Comparison of ENCODE assay signal across 12 cellular contexts in the genomic region with DNA sequence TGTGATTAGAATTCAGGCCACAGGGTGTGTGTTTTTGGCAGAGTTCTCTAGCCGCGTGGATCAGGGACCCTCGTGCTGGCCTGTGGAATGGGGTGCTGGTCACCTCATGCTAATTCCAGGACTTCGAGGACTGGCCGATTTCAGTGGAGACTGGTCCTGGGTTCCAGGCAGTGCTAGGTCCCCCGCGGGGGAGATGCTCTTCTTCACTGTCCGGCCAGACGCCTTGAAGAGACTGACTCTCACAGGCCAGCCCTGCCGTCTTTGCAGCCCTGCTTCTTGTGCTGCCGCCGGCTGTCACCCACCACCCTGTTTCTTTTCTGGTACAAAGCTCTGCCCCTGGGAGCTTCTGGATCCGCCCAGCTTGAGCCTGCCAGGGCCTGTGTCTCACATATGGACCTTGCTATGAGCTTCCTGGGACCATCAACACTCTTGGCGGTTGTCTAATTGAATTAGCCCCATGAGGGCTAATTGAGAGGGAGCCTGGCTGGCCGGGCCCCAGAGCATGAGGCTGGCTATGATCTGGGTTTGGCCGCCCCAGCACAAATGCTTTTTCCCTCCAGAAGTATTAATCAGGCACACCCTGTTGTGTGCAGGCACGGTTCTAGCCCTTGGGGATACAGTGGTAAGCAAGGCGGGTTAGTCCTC. TPM values are rescaled to one million over a fixed set of nuclear protein-coding genes. Genes with fewer than 3 reads are reported as not detected.
DNase-seq lines count a peak whose midpoint lies in the region; ATAC-seq lines count a peak whose summit lies in the region.
"Had no signal": no experiment of that assay in that cellular context is flagged by ENCODE, and none has a peak within 500 bp of the region (broad histone marks: within the 10 kb centered on the region; RNA-seq: fewer than 3 reads in every experiment).

No MANE protein-coding gene starts in this region.

- peaks cover 82% of the 10 kb centered on the region for H3K36me3 Mint-ChIP-seq in activated T-cell treated with anti-CD3 and anti-CD28 coated beads, Interleukin-2, amount 50 U/mL, for 24 hours (ENCODE audit: low read depth)
- peaks cover 0 to 6% of the 10 kb centered on the region in 2 donors for H3K36me3 Mint-ChIP-seq in activated T-cell treated with anti-CD3 and anti-CD28 coated beads, Interleukin-2, amount 50 U/mL, for 72 hours (ENCODE audit: insufficient read depth in 2 of 2)
- H3K36me3 Mint-ChIP-seq in activated naive CD8-positive, alpha-beta T cell treated with anti-CD3 and anti-CD28 coated beads, Interleukin-2, amount 50 U/mL, for 24 hours (ENCODE audit: low read depth), result peaks cover 50% of the 10 kb centered on the region

- H3K9ac ChIP-seq in stomach smooth muscle (ENCODE audit: low read length in 2 of 2), result peak overlapping the region in 1 of 2 donors; percentile 5

- intact Hi-C loops in left colon (cut with DNase I, micrococcal nuclease), result no loop called here

- DNase-seq in activated T-cell treated with anti-CD3 and anti-CD28 coated beads, Interleukin-2, amount 50 U/mL, for 24 hours, result no peak
- no peak for DNase-seq in activated T-cell treated with anti-CD3 and anti-CD28 coated beads, Interleukin-2, amount 50 U/mL, for 72 hours
- no peak for DNase-seq in activated naive CD8-positive, alpha-beta T cell treated with anti-CD3 and anti-CD28 coated beads, Interleukin-2, amount 50 U/mL, for 24 hours
- peak in 1 of 2 donors; percentile 44 for DNase-seq in left colon
- no peak for DNase-seq in NCI-H1105 (lab: John Stamatoyannopoulos, UW)
- no peak for DNase-seq in NCI-H128 (lab: John Stamatoyannopoulos, UW; ENCODE audit: unreplicated experiment)
- no peak for DNase-seq in RPMI8226
- DNase-seq: DMS 273 treated with DMSO at 0.1 percent for 48 hours had no signal

- H3K36me3 ChIP-seq in stomach smooth muscle (ENCODE audit: control insufficient read depth in 2 of 2, insufficient read depth in 2 of 2, low read length in 2 of 2), result peaks cover 13 to 14% of the 10 kb centered on the region in 2 donors
- H3K36me3 ChIP-seq: vagina had no signal

- no peaks in the 10 kb centered on the region for H3K9me3 ChIP-seq in stomach smooth muscle (ENCODE audit: control insufficient read depth in 2 of 2, low read length in 2 of 2)
- H3K9me3 ChIP-seq: A549, vagina had no signal

- no peaks in the 10 kb centered on the region for H3K27me3 Mint-ChIP-seq in activated T-cell treated with anti-CD3 and anti-CD28 coated beads, Interleukin-2, amount 50 U/mL, for 24 hours
- no peaks in the 10 kb centered on the region for H3K27me3 Mint-ChIP-seq in activated T-cell treated with anti-CD3 and anti-CD28 coated beads, Interleukin-2, amount 50 U/mL, for 72 hours (ENCODE audit: low read depth)
- H3K27me3 Mint-ChIP-seq in activated naive CD8-positive, alpha-beta T cell treated with anti-CD3 and anti-CD28 coated beads, Interleukin-2, amount 50 U/mL, for 24 hours, result no peaks in the 10 kb centered on the region

- peak overlapping the region; percentile 87 for H3K27ac ChIP-seq in stomach smooth muscle (ENCODE audit: low read length)
- H3K27ac ChIP-seq: vagina had no signal

- peak overlapping the region; percentile 83 for H3K27ac Mint-ChIP-seq in activated T-cell treated with anti-CD3 and anti-CD28 coated beads, Interleukin-2, amount 50 U/mL, for 24 hours
- no peak overlapping the region for H3K27ac Mint-ChIP-seq in activated T-cell treated with anti-CD3 and anti-CD28 coated beads, Interleukin-2, amount 50 U/mL, for 72 hours
- peak overlapping the region; percentile 79 for H3K27ac Mint-ChIP-seq in activated naive CD8-positive, alpha-beta T cell treated with anti-CD3 and anti-CD28 coated beads, Interleukin-2, amount 50 U/mL, for 24 hours

- peaks cover 78% of the 10 kb centered on the region for H3K4me1 Mint-ChIP-seq in activated T-cell treated with anti-CD3 and anti-CD28 coated beads, Interleukin-2, amount 50 U/mL, for 24 hours (ENCODE audit: low read depth)
- peaks cover 28% of the 10 kb centered on the region for H3K4me1 Mint-ChIP-seq in activated T-cell treated with anti-CD3 and anti-CD28 coated beads, Interleukin-2, amount 50 U/mL, for 72 hours (ENCODE audit: low read depth)
- peaks cover 69% of the 10 kb centered on the region for H3K4me1 Mint-ChIP-seq in activated naive CD8-positive, alpha-beta T cell treated with anti-CD3 and anti-CD28 coated beads, Interleukin-2, amount 50 U/mL, for 24 hours

- H3K9me3 Mint-ChIP-seq in activated T-cell treated with anti-CD3 and anti-CD28 coated beads, Interleukin-2, amount 50 U/mL, for 24 hours, result no peaks in the 10 kb centered on the region
- no peaks in the 10 kb centered on the region for H3K9me3 Mint-ChIP-seq in activated T-cell treated with anti-CD3 and anti-CD28 coated beads, Interleukin-2, amount 50 U/mL, for 72 hours
- H3K9me3 Mint-ChIP-seq in activated naive CD8-positive, alpha-beta T cell treated with anti-CD3 and anti-CD28 coated beads, Interleukin-2, amount 50 U/mL, for 24 hours, result no peaks in the 10 kb centered on the region

- peaks cover 76% of the 10 kb centered on the region for H3K4me1 ChIP-seq in stomach smooth muscle (ENCODE audit: control insufficient read depth, insufficient read depth, low read length)

- peak overlapping the region in 1 of 2 donors; percentile 55 for H3K4me3 ChIP-seq in stomach smooth muscle (ENCODE audit: low read length in 2 of 2)
- H3K4me3 ChIP-seq: A549, skin epidermis, vagina had no signal

- no peak for ATAC-seq in activated T-cell treated with anti-CD3 and anti-CD28 coated beads, Interleukin-2, amount 50 U/mL, for 72 hours (replicated peaks in 1 of 2)
- ATAC-seq in activated naive CD8-positive, alpha-beta T cell treated with anti-CD3 and anti-CD28 coated beads, Interleukin-2, amount 50 U/mL, for 24 hours, result no peak
- ATAC-seq in left colon, result peak; percentile 18

- no peaks in the 10 kb centered on the region for H3K27me3 ChIP-seq in stomach smooth muscle (ENCODE audit: control insufficient read depth in 1 of 2, insufficient read depth in 2 of 2, low read length in 2 of 2)
- H3K27me3 ChIP-seq: vagina had no signal

- H3K4me3 Mint-ChIP-seq in activated T-cell treated with anti-CD3 and anti-CD28 coated beads, Interleukin-2, amount 50 U/mL, for 24 hours, result peak overlapping the region; percentile 7
- H3K4me3 Mint-ChIP-seq in activated T-cell treated with anti-CD3 and anti-CD28 coated beads, Interleukin-2, amount 50 U/mL, for 72 hours, result peak overlapping the region in 1 of 2 donors; percentile 15
- peak overlapping the region; percentile 33 for H3K4me3 Mint-ChIP-seq in activated naive CD8-positive, alpha-beta T cell treated with anti-CD3 and anti-CD28 coated beads, Interleukin-2, amount 50 U/mL, for 24 hours

RNA-seq across cellular contexts. Expression of a gene that starts 8.2 kb away (rescaled TPM):
- total RNA-seq in activated T-cell treated with anti-CD3 and anti-CD28 coated beads, Interleukin-2, amount 50 U/mL, for 72 hours, result 10 to 100 TPM; 17.1 to 17.5 TPM
- 100 to 1,000 TPM; 125 to 175 TPM for total RNA-seq in left colon

Comparison
In these comparisons a context has a peak if more than half of its experiments do, and no peak if none do; other contexts are left out.
1. RNA of a gene that starts 8.2 kb away (total RNA-seq): 125 to 175 TPM in left colon; 17.1 to 17.5 TPM in activated T-cell treated with anti-CD3 and anti-CD28 coated beads, Interleukin-2, amount 50 U/mL, for 72 hours; every median in the first group is over 4 times any median in the second.